In the genomic region with DNA sequence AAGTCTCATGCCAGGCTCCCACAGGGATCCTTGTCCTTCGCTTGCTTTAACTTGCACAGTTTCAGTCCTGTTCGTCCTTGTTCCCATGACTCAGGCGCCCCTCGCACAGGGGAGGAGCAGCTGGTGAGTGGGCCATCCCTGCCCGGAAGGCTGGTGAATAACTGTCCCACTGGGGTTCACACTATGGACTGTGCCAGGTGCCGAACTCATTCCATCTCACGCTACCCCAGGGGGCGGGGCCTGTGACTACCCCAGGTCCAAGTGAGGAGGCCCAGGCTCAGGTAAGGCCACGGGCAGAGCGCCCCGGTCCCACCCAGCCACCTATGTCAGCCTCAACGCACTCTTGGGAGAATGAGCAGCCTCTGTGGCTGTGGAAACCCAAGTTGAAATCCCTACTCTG, we compare ENCODE assay signal across 18 cellular contexts. TPM values are rescaled to one million over a fixed set of nuclear protein-coding genes. Genes with fewer than 3 reads are reported as not detected.
DNase-seq lines count a peak whose midpoint lies in the region; ATAC-seq and TF ChIP-seq lines count a peak whose summit lies in the region.
"Had no signal": no experiment of that assay in that cellular context is flagged by ENCODE, and none has a peak within 500 bp of the region (broad histone marks: within the 10 kb centered on the region; RNA-seq: fewer than 3 reads in every experiment).

No MANE protein-coding gene starts in this region.

- TF ChIP-seq EP300 in esophagus muscularis mucosa (IDR thresholded peaks at IDR 0.05), result no peak

- ATAC-seq in RWPE2 (ENCODE audit: low read depth) (peak; percentile 51), esophagus mucosa (peak; percentile 76)
- ATAC-seq: gastroesophageal sphincter; naive thymus-derived CD8-positive, alpha-beta T cell had no signal

- no peak for TF ChIP-seq POLR2A in esophagus muscularis mucosa (IDR thresholded peaks at IDR 0.05; ENCODE audit: low read depth)

- peaks cover 33% of the 10 kb centered on the region for H3K4me1 ChIP-seq in RWPE2 (ENCODE audit: insufficient read depth, poor library complexity, severe bottlenecking)
- peaks cover 4 to 6% (median 5%) of the 10 kb centered on the region in 4 donors for H3K4me1 ChIP-seq in esophagus muscularis mucosa
- H3K4me1 ChIP-seq: HAP-1 had no signal

- H3K4me3 ChIP-seq in RWPE2 (ENCODE audit: severe bottlenecking) (no peak overlapping the region), skeletal muscle cell (ENCODE audit: low read depth, low read length) (no peak overlapping the region), esophagus muscularis mucosa (no peak overlapping the region)
- H3K4me3 ChIP-seq: gastroesophageal sphincter, HAP-1, stomach had no signal

- TF ChIP-seq CTCF in RWPE2 (IDR thresholded peaks at IDR 0.05; ENCODE audit: poor library complexity, severe bottlenecking) (no peak), esophagus muscularis mucosa (IDR thresholded peaks at IDR 0.05) (no peak)

- H3K27me3 ChIP-seq in RWPE2 (ENCODE audit: insufficient read depth, poor library complexity, severe bottlenecking), result no peaks in the 10 kb centered on the region
- H3K27me3 ChIP-seq in esophagus muscularis mucosa, result peaks cover 0 to 35% (median 0%) of the 10 kb centered on the region in 4 donors

- H3K36me3 ChIP-seq in RWPE2 (ENCODE audit: low read depth), result no peaks in the 10 kb centered on the region
- H3K36me3 ChIP-seq in esophagus muscularis mucosa, result no peaks in the 10 kb centered on the region
- H3K36me3 ChIP-seq: gastroesophageal sphincter, HAP-1, stomach had no signal

- peak overlapping the region; percentile 94 for H3K27ac ChIP-seq in RWPE2 (ENCODE audit: poor library complexity, severe bottlenecking)
- H3K27ac ChIP-seq in esophagus muscularis mucosa (replicated peaks in 1 of 4), result no peak overlapping the region
- H3K27ac ChIP-seq: gastroesophageal sphincter, stomach had no signal

- DNase-seq in EH (ENCODE audit: low read depth) (peak; percentile 31), RWPE2 (ENCODE audit: low spot score) (peak; percentile 76), skeletal muscle cell (ENCODE audit: low read depth) (peak; percentile 83), esophagus muscularis mucosa (ENCODE audit: extremely low spot score) (no peak), SKM-1 treated with dmso at 0.1 percent for 144 hours (lab: John Stamatoyannopoulos, UW; ENCODE audit: unreplicated experiment) (no peak), NCI-H2081 treated with DMSO at 0.1 percent for 48 hours (lab: John Stamatoyannopoulos, UW) (no peak)
- no peak for DNase-seq in stimulated activated CD4-positive, alpha-beta T cell treated with anti-CD3 and anti-CD28 coated beads, Interleukin-12 subunit alpha, Interleukin-12 subunit beta, amount 100 ng/mL, for 4 hours
- DNase-seq: central memory CD4-positive, alpha-beta T cell; effector CD8-positive, alpha-beta T cell; naive thymus-derived CD8-positive, alpha-beta T cell; NCI-H2107; NCI-H526; stomach had no signal

- 85% methylated on average over 8 of the region's 12 CpGs for WGBS in esophagus muscularis mucosa

- intact Hi-C loops in esophagus muscularis mucosa (cut with DNase I), result no loop called here

- no peaks in the 10 kb centered on the region for H3K9me3 ChIP-seq in RWPE2 (ENCODE audit: severe bottlenecking)
- H3K9me3 ChIP-seq in esophagus muscularis mucosa, result no peaks in the 10 kb centered on the region
- H3K9me3 ChIP-seq: gastroesophageal sphincter, HAP-1, stomach had no signal

RNA-seq across cellular contexts. Expression of gene CARD10, which starts 7.2 kb away (rescaled TPM):
- total RNA-seq in esophagus mucosa (10.5 TPM), esophagus muscularis mucosa (10 to 100 TPM in 2 of 4 donors, 1 to 10 TPM in 2; 6.0 to 15.3 (median 8.8) TPM)

RNA-seq across cellular contexts. Expression of gene CDC42EP1, which starts 33.9 kb away (rescaled TPM):
- 117 TPM for total RNA-seq in esophagus mucosa
- 10 to 100 TPM; 19.9 to 38.1 (median 36.7) TPM for total RNA-seq in esophagus muscularis mucosa
- total RNA-seq: naive thymus-derived CD8-positive, alpha-beta T cell; OCI-LY7 had no signal

RNA-seq across cellular contexts. Expression of gene MFNG, which starts 40.2 kb away (rescaled TPM):
- total RNA-seq in esophagus mucosa (4.3 TPM), esophagus muscularis mucosa (10 to 100 TPM in 3 of 4 donors, 1 to 10 TPM in 1; 7.5 to 23.1 (median 18.5) TPM)

RNA-seq across cellular contexts. Expression of gene LGALS2, which starts 53.5 kb away (rescaled TPM):
- total RNA-seq in esophagus mucosa (not detected), esophagus muscularis mucosa (not detected)
- total RNA-seq: gastroesophageal sphincter; naive thymus-derived CD8-positive, alpha-beta T cell; pulmonary artery endothelial cell had no signal

Comparison
In these comparisons a context has a peak if more than half of its experiments do, and no peak if none do; other contexts are left out.
1. DNase-seq: peak in EH (single experiment), RWPE2 (single experiment) and skeletal muscle cell (single experiment); none in esophagus muscularis mucosa (single experiment), SKM-1 treated with dmso at 0.1 percent for 144 hours (single experiment), NCI-H2081 treated with DMSO at 0.1 percent for 48 hours (single experiment) and stimulated activated CD4-positive, alpha-beta T cell treated with anti-CD3 and anti-CD28 coated beads, Interleukin-12 subunit alpha, Interleukin-12 subunit beta, amount 100 ng/mL, for 4 hours (single experiment).